Comparison of ENCODE assay signal across 25 cellular contexts in genomic region chr19:19355606-19356139, GRCh38. TPM values are rescaled to one million over a fixed set of nuclear protein-coding genes. Genes with fewer than 3 reads are reported as not detected.
A peak's percentile ranks its signal among the peaks of the same experiment; 100 is the strongest.
DNase-seq lines count a peak whose midpoint lies in the region; ATAC-seq, FAIRE-seq and TF ChIP-seq lines count a peak whose summit lies in the region.
"Had no signal": no experiment of that assay in that cellular context is flagged by ENCODE, and none has a peak within 500 bp of the region (broad histone marks: within the 10 kb centered on the region; RNA-seq: fewer than 3 reads in every experiment).

No MANE protein-coding gene starts in this region.

- H3K4me3 ChIP-seq in K562 = no peak overlapping the region
- H3K4me3 ChIP-seq in osteoblast (ENCODE audit: insufficient read depth, low read length) = no peak overlapping the region
- H3K4me3 ChIP-seq: BLaER1, GM12878, GM23338 had no signal

- in situ Hi-C loops in K562 (cut with MboI) = no loop called here

- H3K27ac ChIP-seq in K562 (ENCODE audit: extremely low read depth, low read depth, low read length) = no peak overlapping the region
- no peak overlapping the region for H3K27ac ChIP-seq in osteoblast (ENCODE audit: low read depth, low read length)
- H3K27ac ChIP-seq: 22Rv1, BLaER1, C4-2B had no signal

- H3K4me3 Mint-ChIP-seq in activated CD4-positive, alpha-beta T cell treated with anti-CD3 and anti-CD28 coated beads, Interleukin-2, amount 10 ng/mL, durations not matched to agents 7 days and 5 days = no peak overlapping the region
- H3K4me3 Mint-ChIP-seq: B cell; CD4-positive, alpha-beta T cell; CD8-positive, alpha-beta memory T cell; GM23338; H9 had no signal

- H2AFZ ChIP-seq in K562 (ENCODE audit: low read depth, low read length) (no peak overlapping the region), osteoblast (ENCODE audit: low read length) (no peak overlapping the region)
- H2AFZ ChIP-seq: GM23338 had no signal

- no peaks in the 10 kb centered on the region for H3K9me3 Mint-ChIP-seq in activated CD4-positive, alpha-beta T cell treated with anti-CD3 and anti-CD28 coated beads, Interleukin-2, amount 10 ng/mL, durations not matched to agents 7 days and 5 days
- H3K9me3 Mint-ChIP-seq: CD4-positive, alpha-beta T cell; CD8-positive, alpha-beta memory T cell; GM23338; H9 had no signal

- H3K9me1 ChIP-seq in K562 (ENCODE audit: control insufficient read depth, insufficient read depth, low read length) = no peaks in the 10 kb centered on the region

- H3K27me3 ChIP-seq in K562 (ENCODE audit: control insufficient read depth in 2 of 2, insufficient read depth in 2 of 2, low read length in 2 of 2) = no peaks in the 10 kb centered on the region
- no peaks in the 10 kb centered on the region for H3K27me3 ChIP-seq in osteoblast (ENCODE audit: insufficient read depth, low read length)
- H3K27me3 ChIP-seq: BLaER1 had no signal

- H3K27ac Mint-ChIP-seq in activated CD4-positive, alpha-beta T cell treated with anti-CD3 and anti-CD28 coated beads, Interleukin-2, amount 10 ng/mL, durations not matched to agents 7 days and 5 days = peak overlapping the region; percentile 66
- H3K27ac Mint-ChIP-seq: B cell; CD4-positive, alpha-beta T cell; GM23338; H9 had no signal

- H3K4me2 ChIP-seq in K562 (ENCODE audit: insufficient read depth, low read length) (no peak overlapping the region), osteoblast (ENCODE audit: insufficient read depth, low read length) (no peak overlapping the region)
- H3K4me2 ChIP-seq: BLaER1, GM23338 had no signal

- no peak for ATAC-seq in K562
- ATAC-seq: GM12878, GM23338, HCT116 had no signal

- H3K9me3 ChIP-seq in K562 (replicated peaks; ENCODE audit: control insufficient read depth, insufficient read depth, low read depth, low read length) (no peaks in the 10 kb centered on the region), osteoblast (ENCODE audit: low read depth, low read length) (no peaks in the 10 kb centered on the region)
- H3K9me3 ChIP-seq: BLaER1 had no signal

- TF ChIP-seq CTCF in K562 (IDR thresholded peaks at IDR 0.05 in 2 of 3, conservative IDR thresholded peaks at IDR 0.05 in 1 of 3; ENCODE audit: insufficient read depth in 2 of 3, low read depth in 1 of 3, low read length in 3 of 3) = no peak
- TF ChIP-seq CTCF in osteoblast (IDR thresholded peaks at IDR 0.05; ENCODE audit: extremely low read depth, low read depth, low read length) = no peak

- POLR2A ChIA-PET in activated CD4-positive, alpha-beta T cell treated with anti-CD3 and anti-CD28 coated beads, Interleukin-2, amount 10 ng/mL, durations not matched to agents 7 days and 5 days (lab: Charles Lee) = no interaction called here
- POLR2A ChIA-PET in K562 (lab: Yijun Ruan, JAX) = interaction anchor here (0.5 to 1.2 kb wide), 3 partner anchors 9 to 214 kb away, joined by 3 to 7 read pairs (median 5); no protein-coding TSS in a partner anchor

- TF ChIP-seq EP300 in K562 (IDR thresholded peaks at IDR 0.05; ENCODE audit: low read length) = no peak

- no peak for TF ChIP-seq RAD21 in K562 (CRISPR knock-in tag; conservative IDR thresholded peaks at IDR 0.05 in 1 of 2, IDR thresholded peaks at IDR 0.05 in 1 of 2)

- H4K20me1 ChIP-seq in K562 (replicated peaks; ENCODE audit: control insufficient read depth, insufficient read depth, low read length) (no peaks in the 10 kb centered on the region), osteoblast (ENCODE audit: insufficient read depth, low read length) (no peaks in the 10 kb centered on the region)
- H4K20me1 ChIP-seq: BLaER1 had no signal

- no peak for FAIRE-seq in K562 (lab: Jason Lieb, UNC)
- FAIRE-seq: A204.1, D721Med, GM12878, GM18507, GM19239 had no signal

- no peak for TF ChIP-seq POLR2A in K562 (conservative IDR thresholded peaks at IDR 0.05)

- DNase-seq in activated CD4-positive, alpha-beta T cell treated with anti-CD3 and anti-CD28 coated beads, Interleukin-2, amount 10 ng/mL, durations not matched to agents 7 days and 5 days = no peak
- no peak for DNase-seq in activated CD4-positive, alpha-beta T cell treated with anti-CD3 and anti-CD28 coated beads for 4 hours
- DNase-seq in K562 (ENCODE audit: extremely low read depth in 1 of 4, low spot score in 3 of 4) (no peak), osteoblast (ENCODE audit: insufficient read length, low spot score, missing footprints) (peak; percentile 39), head of caudate nucleus (no peak), GM19238 (ENCODE audit: insufficient read length, low spot score) (no peak)
- no peak for DNase-seq in effector CD8-positive, alpha-beta T cell (lab: John Stamatoyannopoulos, UW)
- DNase-seq: CD4-positive, alpha-beta T cell; CD8-positive, alpha-beta memory T cell; DMS 273 treated with DMSO at 0.1 percent for 48 hours; DMS79; EL; GDM1; H9 had no signal

- no peak overlapping the region; a peak in 1 of 4 replicates for H3K9ac ChIP-seq in K562 (ENCODE audit: insufficient read depth in 1 of 2, low read depth in 2 of 2, low read length in 2 of 2)
- H3K9ac ChIP-seq: BLaER1 had no signal

- BruUV-seq in K562 (replicated peaks; lab: Mats Ljungman, UMichigan) = no TSS peak

- WGBS in K562 (ENCODE audit: insufficient coverage, low coverage, missing lambda C conversion rate) = 87% methylated on average over 15 of the region's 18 CpGs

- intact Hi-C loops in K562 (cut with micrococcal nuclease) = no loop called here
- intact Hi-C loops in head of caudate nucleus (cut with DNase I) = no loop called here

- peaks cover 18% of the 10 kb centered on the region for H3K4me1 Mint-ChIP-seq in activated CD4-positive, alpha-beta T cell treated with anti-CD3 and anti-CD28 coated beads, Interleukin-2, amount 10 ng/mL, durations not matched to agents 7 days and 5 days
- H3K4me1 Mint-ChIP-seq: H9 had no signal

- peaks cover 0 to 11% of the 10 kb centered on the region in 2 experiments; a peak in 2 of 5 replicates for H3K4me1 ChIP-seq in K562 (replicated peaks in 1 of 2; ENCODE audit: control insufficient read depth in 2 of 2, insufficient read depth in 2 of 2, low read length in 2 of 2)
- H3K4me1 ChIP-seq in osteoblast (ENCODE audit: insufficient read depth, low read length) = no peaks in the 10 kb centered on the region

- peaks cover 19% of the 10 kb centered on the region for H3K36me3 Mint-ChIP-seq in activated CD4-positive, alpha-beta T cell treated with anti-CD3 and anti-CD28 coated beads, Interleukin-2, amount 10 ng/mL, durations not matched to agents 7 days and 5 days (ENCODE audit: low read depth)

- H3K79me2 ChIP-seq in K562 (ENCODE audit: control insufficient read depth, insufficient read depth, low read length) (no peaks in the 10 kb centered on the region), osteoblast (ENCODE audit: insufficient read depth, low read length) (no peaks in the 10 kb centered on the region)

- H3K36me3 ChIP-seq in K562 (ENCODE audit: control insufficient read depth, insufficient read depth, low read length) = peaks cover 48% of the 10 kb centered on the region; the same call in 2 of the 3 replicates
- H3K36me3 ChIP-seq in osteoblast (ENCODE audit: insufficient read depth, low read length) = peaks cover 73% of the 10 kb centered on the region

- CTCF ChIA-PET in activated CD4-positive, alpha-beta T cell treated with anti-CD3 and anti-CD28 coated beads, Interleukin-2, amount 10 ng/mL, durations not matched to agents 7 days and 5 days (lab: Charles Lee) = no interaction called here
- CTCF ChIA-PET in K562 (lab: Yijun Ruan, JAX; ENCODE audit: low intra/inter-chr PET ratio) = no interaction called here

- H3K27me3 Mint-ChIP-seq in activated CD4-positive, alpha-beta T cell treated with anti-CD3 and anti-CD28 coated beads, Interleukin-2, amount 10 ng/mL, durations not matched to agents 7 days and 5 days = no peaks in the 10 kb centered on the region
- H3K27me3 Mint-ChIP-seq: B cell; CD4-positive, alpha-beta T cell; CD8-positive, alpha-beta memory T cell had no signal

RNA-seq across cellular contexts. Expression of gene MAU2, which starts 35.0 kb away (rescaled TPM):
- 10 to 100 TPM; 71.9 to 81.4 TPM for total RNA-seq in activated CD4-positive, alpha-beta T cell treated with anti-CD3 and anti-CD28 coated beads, Interleukin-2, amount 10 ng/mL, durations not matched to agents 7 days and 5 days
- 132 and 299 TPM in 2 replicates for total RNA-seq in K562 (2011; cell fraction: chromatin; rRNA removed; ENCODE audit: low replicate concordance)
- 154 and 168 TPM in 2 replicates for total RNA-seq in K562 (2011; cell fraction: nucleolus; rRNA removed)
- 141 and 151 TPM in 2 replicates for total RNA-seq in K562 (2011; cell fraction: nucleoplasm; rRNA removed)
- 21.1 and 24.1 TPM in 2 replicates for total RNA-seq in K562 (2014; rRNA removed)
- total RNA-seq in K562 (2014; rRNA removed; fragmentation: Illumina TruSeq; extraction: Trizol) = 10.0 and 12.0 TPM in 2 replicates
- total RNA-seq in K562 (2015; rRNA removed; fragmentation: Illumina TruSeq; extraction: Trizol) = 17.2 and 17.8 TPM in 2 replicates
- total RNA-seq in K562 (2021) = 43.4 and 48.1 TPM in 2 replicates
- 21.0 and 34.2 TPM in 2 replicates for polyA plus RNA-seq in K562 (2011; rRNA removed)
- polyA plus RNA-seq in K562 (2011; cell fraction: cytosol; rRNA removed) = 25.3 and 40.5 TPM in 2 replicates
- 83.2 and 123 TPM in 2 replicates for polyA plus RNA-seq in K562 (2011; cell fraction: nucleus; rRNA removed)
- polyA plus RNA-seq in K562 (2012) = 30.0 and 42.5 TPM in 2 replicates
- polyA plus RNA-seq in K562 (2014; fragmentation: Illumina TruSeq; extraction: Trizol) = 19.4 and 22.5 TPM in 2 replicates
- 1 to 10 TPM; 1.2 to 1.4 TPM for polyA plus RNA-seq in K562 (2014; fragmentation: Nextera tagmentation; extraction: Ambion mirVana)
- 27.4 and 31.4 TPM in 2 replicates for polyA plus RNA-seq in K562 (2014; rRNA removed)
- 23.0 and 45.7 TPM in 2 replicates for polyA minus RNA-seq in K562 (2011; rRNA and poly(A)+ RNA removed)
- polyA minus RNA-seq in K562 (2011; cell fraction: cytosol; rRNA and poly(A)+ RNA removed) = 28.1 and 43.8 TPM in 2 replicates
- 55.9 and 63.5 TPM in 2 replicates for polyA minus RNA-seq in K562 (2011; cell fraction: nucleus; rRNA and poly(A)+ RNA removed)
- 37.1 and 39.1 TPM in 2 replicates for total RNA-seq in osteoblast

RNA-seq across cellular contexts. Expression of gene SUGP1, which starts 35.4 kb away (rescaled TPM):
- total RNA-seq in activated CD4-positive, alpha-beta T cell treated with anti-CD3 and anti-CD28 coated beads, Interleukin-2, amount 10 ng/mL, durations not matched to agents 7 days and 5 days = 10 to 100 TPM; 70.8 to 73.1 TPM
- total RNA-seq in K562 (2011; cell fraction: chromatin; rRNA removed; ENCODE audit: low replicate concordance) = 90.2 and 178 TPM in 2 replicates
- total RNA-seq in K562 (2011; cell fraction: nucleolus; rRNA removed) = 124 and 128 TPM in 2 replicates
- total RNA-seq in K562 (2011; cell fraction: nucleoplasm; rRNA removed) = 77.5 and 85.2 TPM in 2 replicates
- 40.4 and 44.6 TPM in 2 replicates for total RNA-seq in K562 (2014; rRNA removed)
- total RNA-seq in K562 (2014; rRNA removed; fragmentation: Illumina TruSeq; extraction: Trizol) = 16.8 and 17.9 TPM in 2 replicates
- total RNA-seq in K562 (2015; rRNA removed; fragmentation: Illumina TruSeq; extraction: Trizol) = 32.4 and 34.3 TPM in 2 replicates
- total RNA-seq in K562 (2021) = 45.0 and 53.3 TPM in 2 replicates
- polyA plus RNA-seq in K562 (2011; rRNA removed) = 28.5 and 30.6 TPM in 2 replicates
- polyA plus RNA-seq in K562 (2011; cell fraction: cytosol; rRNA removed) = 20.8 and 33.6 TPM in 2 replicates
- 96.6 and 109 TPM in 2 replicates for polyA plus RNA-seq in K562 (2011; cell fraction: nucleus; rRNA removed)
- 43.7 and 43.9 TPM in 2 replicates for polyA plus RNA-seq in K562 (2012)
- polyA plus RNA-seq in K562 (2014; fragmentation: Illumina TruSeq; extraction: Trizol) = 35.0 and 36.7 TPM in 2 replicates
- 1 to 10 TPM; 1.0 to 1.9 TPM for polyA plus RNA-seq in K562 (2014; fragmentation: Nextera tagmentation; extraction: Ambion mirVana)
- 41.0 and 48.9 TPM in 2 replicates for polyA plus RNA-seq in K562 (2014; rRNA removed)
- polyA minus RNA-seq in K562 (2011; rRNA and poly(A)+ RNA removed) = 19.3 and 21.7 TPM in 2 replicates
- polyA minus RNA-seq in K562 (2011; cell fraction: cytosol; rRNA and poly(A)+ RNA removed) = 21.6 and 25.8 TPM in 2 replicates
- 28.8 and 51.3 TPM in 2 replicates for polyA minus RNA-seq in K562 (2011; cell fraction: nucleus; rRNA and poly(A)+ RNA removed)
- total RNA-seq in osteoblast = 27.1 and 31.2 TPM in 2 replicates

RNA-seq across cellular contexts. Expression of gene GATAD2A, which starts 49.8 kb away (rescaled TPM):
- 100 to 1,000 TPM; 122 to 135 TPM for total RNA-seq in activated CD4-positive, alpha-beta T cell treated with anti-CD3 and anti-CD28 coated beads, Interleukin-2, amount 10 ng/mL, durations not matched to agents 7 days and 5 days
- total RNA-seq in K562 (2011; cell fraction: chromatin; rRNA removed; ENCODE audit: low replicate concordance) = 64.2 and 71.9 TPM in 2 replicates
- total RNA-seq in K562 (2011; cell fraction: nucleolus; rRNA removed) = 40.3 and 42.0 TPM in 2 replicates
- 44.1 and 58.8 TPM in 2 replicates for total RNA-seq in K562 (2011; cell fraction: nucleoplasm; rRNA removed)
- total RNA-seq in K562 (2014; rRNA removed) (114 and 141 TPM in 2 replicates), K562 (2014; rRNA removed; fragmentation: Illumina TruSeq; extraction: Trizol) (36.3 and 39.2 TPM in 2 replicates), K562 (2015; rRNA removed; fragmentation: Illumina TruSeq; extraction: Trizol) (61.2 and 65.5 TPM in 2 replicates), K562 (2021) (215 and 226 TPM in 2 replicates), osteoblast (48.6 and 48.9 TPM in 2 replicates)
- polyA plus RNA-seq in K562 (2011; rRNA removed) (25.4 and 33.0 TPM in 2 replicates), K562 (2014; fragmentation: Illumina TruSeq; extraction: Trizol) (44.2 and 80.9 TPM in 2 replicates), K562 (2014; fragmentation: Nextera tagmentation; extraction: Ambion mirVana) (1 to 10 TPM; 2.4 to 5.1 TPM), K562 (2014; rRNA removed) (88.4 and 112 TPM in 2 replicates)
- 21.1 and 45.0 TPM in 2 replicates for polyA plus RNA-seq in K562 (2011; cell fraction: cytosol; rRNA removed)
- polyA plus RNA-seq in K562 (2011; cell fraction: nucleus; rRNA removed) = 23.6 and 33.3 TPM in 2 replicates
- polyA plus RNA-seq in K562 (2012) = 44.9 and 60.8 TPM in 2 replicates
- polyA minus RNA-seq in K562 (2011; rRNA and poly(A)+ RNA removed) = 33.1 and 40.4 TPM in 2 replicates
- polyA minus RNA-seq in K562 (2011; cell fraction: cytosol; rRNA and poly(A)+ RNA removed) = 55.4 and 91.3 TPM in 2 replicates
- polyA minus RNA-seq in K562 (2011; cell fraction: nucleus; rRNA and poly(A)+ RNA removed) = 12.5 and 17.4 TPM in 2 replicates
